Comparison of ENCODE assay signal across 17 cellular contexts in genomic region chr14:50523271-50524041, GRCh38. TPM values are rescaled to one million over a fixed set of nuclear protein-coding genes. Genes with fewer than 3 reads are reported as not detected.
DNase-seq lines count a peak whose midpoint lies in the region; ATAC-seq and TF ChIP-seq lines count a peak whose summit lies in the region.
"Had no signal": no experiment of that assay in that cellular context is flagged by ENCODE, and none has a peak within 500 bp of the region (broad histone marks: within the 10 kb centered on the region; RNA-seq: fewer than 3 reads in every experiment).

No MANE protein-coding gene starts in this region.

- peaks cover 30% of the 10 kb centered on the region for H3K4me1 ChIP-seq in CD4-positive, CD25-positive, alpha-beta regulatory T cell (ENCODE audit: control insufficient read depth, insufficient read depth, low read length, poor library complexity, severe bottlenecking)
- peaks cover 5 to 64% (median 19%) of the 10 kb centered on the region in 3 donors for H3K4me1 ChIP-seq in gastroesophageal sphincter

- TF ChIP-seq EP300 in gastroesophageal sphincter (IDR thresholded peaks at IDR 0.05): no peak

- peak overlapping the region; percentile 5 to 78 (median 13) for H3K27ac Mint-ChIP-seq in CD4-positive, CD25-positive, alpha-beta regulatory T cell
- H3K27ac Mint-ChIP-seq in activated T-helper 17 cell treated with anti-CD3 and anti-CD28 coated beads, Interleukin-2, amount 50 U/mL, for 72 hours: peak overlapping the region; percentile 12
- H3K27ac Mint-ChIP-seq in naive B cell: peak overlapping the region in 5 of 6 donors; percentile 52 to 97 (median 91)

- H3K27ac ChIP-seq in CD4-positive, CD25-positive, alpha-beta regulatory T cell (ENCODE audit: insufficient read depth, low read length, poor library complexity, severe bottlenecking): no peak overlapping the region
- H3K27ac ChIP-seq in gastroesophageal sphincter: no peak overlapping the region
- H3K27ac ChIP-seq: BLaER1 had no signal

- H3K4me1 Mint-ChIP-seq in CD4-positive, CD25-positive, alpha-beta regulatory T cell: peaks cover 37 to 76% (median 62%) of the 10 kb centered on the region in 4 donors
- peaks cover 48% of the 10 kb centered on the region for H3K4me1 Mint-ChIP-seq in activated T-helper 17 cell treated with anti-CD3 and anti-CD28 coated beads, Interleukin-2, amount 50 U/mL, for 72 hours
- peaks cover 42 to 68% (median 59%) of the 10 kb centered on the region in 3 donors for H3K4me1 Mint-ChIP-seq in naive B cell

- no peaks in the 10 kb centered on the region for H3K36me3 ChIP-seq in CD4-positive, CD25-positive, alpha-beta regulatory T cell (ENCODE audit: control insufficient read depth, insufficient read depth, low read length)
- H3K36me3 ChIP-seq in gastroesophageal sphincter: no peaks in the 10 kb centered on the region
- H3K36me3 ChIP-seq: adrenal gland had no signal

- H3K4me3 ChIP-seq in CD4-positive, CD25-positive, alpha-beta regulatory T cell (ENCODE audit: low read depth, low read length): no peak overlapping the region
- no peak overlapping the region for H3K4me3 ChIP-seq in GM12865 (ENCODE audit: low read depth, low read length)
- no peak overlapping the region for H3K4me3 ChIP-seq in gastroesophageal sphincter
- H3K4me3 ChIP-seq: adrenal gland, BLaER1, heart left ventricle, mucosa of descending colon had no signal

- TF ChIP-seq CTCF in GM12865 (IDR thresholded peaks at IDR 0.05; ENCODE audit: insufficient read depth, low read depth, low read length, missing control alignments): no peak
- no peak for TF ChIP-seq CTCF in GM20000 (IDR thresholded peaks at IDR 0.05; ENCODE audit: extremely low read depth, missing control alignments)
- no peak for TF ChIP-seq CTCF in gastroesophageal sphincter (IDR thresholded peaks at IDR 0.05)

- no peaks in the 10 kb centered on the region for H3K27me3 Mint-ChIP-seq in CD4-positive, CD25-positive, alpha-beta regulatory T cell
- H3K27me3 Mint-ChIP-seq in activated T-helper 17 cell treated with anti-CD3 and anti-CD28 coated beads, Interleukin-2, amount 50 U/mL, for 72 hours: no peaks in the 10 kb centered on the region
- H3K27me3 Mint-ChIP-seq in naive B cell: no peaks in the 10 kb centered on the region

- no peak for TF ChIP-seq POLR2A in gastroesophageal sphincter (IDR thresholded peaks at IDR 0.05)

- no peak for ATAC-seq in CD4-positive, CD25-positive, alpha-beta regulatory T cell (ENCODE audit: low read depth in 2 of 2)
- no peak for ATAC-seq in activated T-helper 17 cell treated with anti-CD3 and anti-CD28 coated beads, Interleukin-2, amount 50 U/mL, for 72 hours (replicated peaks)
- no peak for ATAC-seq in naive B cell (ENCODE audit: low read depth in 2 of 2)
- ATAC-seq in GM19463 (IDR thresholded peaks at IDR 0.05; ENCODE audit: unreplicated experiment): no peak
- ATAC-seq in GM21526 (IDR thresholded peaks at IDR 0.05; ENCODE audit: low FRiP score, unreplicated experiment): no peak
- ATAC-seq in gastroesophageal sphincter: no peak
- ATAC-seq: esophagus mucosa, heart left ventricle had no signal

- no peaks in the 10 kb centered on the region for H3K27me3 ChIP-seq in CD4-positive, CD25-positive, alpha-beta regulatory T cell (ENCODE audit: control insufficient read depth, insufficient read depth, low read length)
- H3K27me3 ChIP-seq in gastroesophageal sphincter: no peaks in the 10 kb centered on the region
- H3K27me3 ChIP-seq: adrenal gland, BLaER1, heart left ventricle had no signal

- H3K36me3 Mint-ChIP-seq in CD4-positive, CD25-positive, alpha-beta regulatory T cell: peaks cover 4% of the 10 kb centered on the region
- peaks cover 15% of the 10 kb centered on the region for H3K36me3 Mint-ChIP-seq in activated T-helper 17 cell treated with anti-CD3 and anti-CD28 coated beads, Interleukin-2, amount 50 U/mL, for 72 hours (ENCODE audit: low read depth)
- H3K36me3 Mint-ChIP-seq in naive B cell: no peaks in the 10 kb centered on the region

- no peaks in the 10 kb centered on the region for H3K9me3 Mint-ChIP-seq in CD4-positive, CD25-positive, alpha-beta regulatory T cell
- no peaks in the 10 kb centered on the region for H3K9me3 Mint-ChIP-seq in activated T-helper 17 cell treated with anti-CD3 and anti-CD28 coated beads, Interleukin-2, amount 50 U/mL, for 72 hours
- no peaks in the 10 kb centered on the region for H3K9me3 Mint-ChIP-seq in naive B cell

- no peak for DNase-seq in CD4-positive, CD25-positive, alpha-beta regulatory T cell
- DNase-seq in GM12865 (ENCODE audit: low read depth): peak; percentile 18
- no peak for DNase-seq in naive B cell
- DNase-seq in GM20000 (ENCODE audit: low spot score): no peak
- DNase-seq: adrenal gland; heart left ventricle; kidney; mucosa of descending colon; NCI-H1092 treated with DMSO at 0.1 percent for 48 hours; NK-92 treated with Interleukin-12 subunit alpha and Interleukin-12 subunit beta, amount 100 ng/mL, for 24 hours; stimulated activated CD4-positive, alpha-beta T cell treated with anti-CD3 and anti-CD28 coated beads, Interleukin-12 subunit alpha, Interleukin-12 subunit beta, amount 100 ng/mL, for 4 hours had no signal

- peak overlapping the region; percentile 3 to 26 (median 14) for H3K4me3 Mint-ChIP-seq in CD4-positive, CD25-positive, alpha-beta regulatory T cell
- peak overlapping the region; percentile 45 for H3K4me3 Mint-ChIP-seq in activated T-helper 17 cell treated with anti-CD3 and anti-CD28 coated beads, Interleukin-2, amount 50 U/mL, for 72 hours
- peak overlapping the region in 3 of 8 donors; percentile 29 to 64 (median 43) for H3K4me3 Mint-ChIP-seq in naive B cell

- 87 to 88% methylated on average over 4 to 5 of the region's 5 CpGs for WGBS in gastroesophageal sphincter (ENCODE audit: low coverage in 1 of 2), 2 donors

- H3K9me3 ChIP-seq in CD4-positive, CD25-positive, alpha-beta regulatory T cell (ENCODE audit: control insufficient read depth in 2 of 2, low read length in 2 of 2): no peaks in the 10 kb centered on the region
- no peaks in the 10 kb centered on the region for H3K9me3 ChIP-seq in gastroesophageal sphincter
- H3K9me3 ChIP-seq: adrenal gland, heart left ventricle, mucosa of descending colon had no signal

RNA-seq across cellular contexts. Expression of gene MAP4K5, which starts 8.9 kb away (rescaled TPM):
- total RNA-seq in CD4-positive, CD25-positive, alpha-beta regulatory T cell: 45.4 TPM
- 10 to 100 TPM; 13.2 to 23.0 (median 20.0) TPM for polyA plus RNA-seq in CD4-positive, CD25-positive, alpha-beta regulatory T cell
- 10 to 100 TPM; 17.9 to 22.3 TPM for total RNA-seq in activated T-helper 17 cell treated with anti-CD3 and anti-CD28 coated beads, Interleukin-2, amount 50 U/mL, for 72 hours
- polyA plus RNA-seq in naive B cell (ENCODE audit: low read depth in 6 of 6): 10 to 100 TPM; 25.8 to 45.3 (median 35.4) TPM
- 100 to 1,000 TPM in 2 of 4 donors, 10 to 100 TPM in 2; 81.5 to 138 (median 107) TPM for total RNA-seq in gastroesophageal sphincter

RNA-seq across cellular contexts. Expression of gene ATL1, which starts 36.5 kb away (rescaled TPM):
- total RNA-seq in CD4-positive, CD25-positive, alpha-beta regulatory T cell: 1.4 TPM
- 1 to 10 TPM in 3 of 4 donors, under 1 TPM in 1; 0.62 to 1.6 (median 1.3) TPM for polyA plus RNA-seq in CD4-positive, CD25-positive, alpha-beta regulatory T cell
- 1 to 10 TPM; 1.4 to 1.8 TPM for total RNA-seq in activated T-helper 17 cell treated with anti-CD3 and anti-CD28 coated beads, Interleukin-2, amount 50 U/mL, for 72 hours
- polyA plus RNA-seq in naive B cell (ENCODE audit: low read depth in 6 of 6): 1 to 10 TPM; 2.1 to 7.1 (median 5.2) TPM
- total RNA-seq in gastroesophageal sphincter: 10 to 100 TPM; 17.2 to 22.3 (median 21.6) TPM

Comparison
In these comparisons a context has a peak if more than half of its experiments do, and no peak if none do; other contexts are left out.
1. H3K27ac Mint-ChIP-seq: peak in every context shown above with its lines; median percentile 91 in naive B cell; 13 in CD4-positive, CD25-positive, alpha-beta regulatory T cell; 12 in activated T-helper 17 cell treated with anti-CD3 and anti-CD28 coated beads, Interleukin-2, amount 50 U/mL, for 72 hours.